11 cellular contexts compared by ENCODE assay signal in genomic region chr9:124834586-124834985, GRCh38. TPM values are rescaled to one million over a fixed set of nuclear protein-coding genes. Genes with fewer than 3 reads are reported as not detected.
DNase-seq lines count a peak whose midpoint lies in the region; ATAC-seq and TF ChIP-seq lines count a peak whose summit lies in the region.
"Had no signal": no experiment of that assay in that cellular context is flagged by ENCODE, and none has a peak within 500 bp of the region (broad histone marks: within the 10 kb centered on the region; RNA-seq: fewer than 3 reads in every experiment).

No MANE protein-coding gene starts in this region.

- DNase-seq in DMS 273 (lab: John Stamatoyannopoulos, UW; ENCODE audit: unreplicated experiment) (peak; percentile 58), DMS 273 treated with DMSO at 0.1 percent for 48 hours (lab: John Stamatoyannopoulos, UW) (no peak), SJCRH30 (peak; percentile 53 to 55), heart right ventricle (no peak), stomach (no peak), SKM-1 (lab: John Stamatoyannopoulos, UW; ENCODE audit: unreplicated experiment) (no peak), HUDEP-2 (lab: John Stamatoyannopoulos, UW; ENCODE audit: unreplicated experiment in 76 of 76) (no peak)
- DNase-seq: activated CD4-positive, alpha-beta T cell treated with anti-CD3 and anti-CD28 coated beads, Interleukin-2, amount 10 ng/mL, durations not matched to agents 7 days and 5 days; cerebellar nuclear complex had no signal

- H3K4me3 ChIP-seq in SJCRH30 (0 out of 2 replicates have a peak overlapping the region, but pooled peaks have one; percentile 13), heart right ventricle (no peak overlapping the region), stomach (no peak overlapping the region)

- H3K36me3 ChIP-seq in SJCRH30 (no peaks in the 10 kb centered on the region), heart right ventricle (no peaks in the 10 kb centered on the region), stomach (no peaks in the 10 kb centered on the region)

- 34 to 51% methylated on average over 7 of the region's 7 CpGs for WGBS in heart right ventricle, 2 donors
- 58 to 67% (median 58%) methylated on average over 5 to 7 of the region's 7 CpGs for WGBS in stomach, 5 donors

- H3K27ac ChIP-seq in SJCRH30 (peak overlapping the region; percentile 27), heart right ventricle (peak overlapping the region; percentile 60 to 96 (median 88)), stomach (peak overlapping the region in 4 of 5 donors; percentile 11 to 43 (median 28))
- H3K27ac ChIP-seq: 22Rv1 had no signal

- TF ChIP-seq POLR2A in stomach (IDR thresholded peaks at IDR 0.05): no peak

- H3K4me1 ChIP-seq in SJCRH30: peaks cover 38% of the 10 kb centered on the region
- peaks cover 25 to 61% (median 50%) of the 10 kb centered on the region in 9 donors for H3K4me1 ChIP-seq in heart right ventricle
- peaks cover 12 to 33% (median 24%) of the 10 kb centered on the region in 4 donors for H3K4me1 ChIP-seq in stomach

- no peaks in the 10 kb centered on the region for H3K27me3 ChIP-seq in SJCRH30
- peaks cover 0 to 6% (median 0%) of the 10 kb centered on the region in 7 donors for H3K27me3 ChIP-seq in heart right ventricle
- peaks cover 0 to 9% (median 0%) of the 10 kb centered on the region in 3 donors for H3K27me3 ChIP-seq in stomach

- H3K9me3 ChIP-seq in SJCRH30 (replicated peaks): no peaks in the 10 kb centered on the region
- no peaks in the 10 kb centered on the region for H3K9me3 ChIP-seq in heart right ventricle
- no peaks in the 10 kb centered on the region for H3K9me3 ChIP-seq in stomach

- TF ChIP-seq CTCF in heart right ventricle (IDR thresholded peaks at IDR 0.05) (no peak), stomach (IDR thresholded peaks at IDR 0.05) (no peak)

- intact Hi-C loops in heart right ventricle (cut with DNase I): loop anchor here in 4 of 10 donors (5.0 kb wide), 2 partner anchors 37 to 42 kb away; no protein-coding TSS in a partner anchor
- intact Hi-C loops in stomach (cut with DNase I; ENCODE audit: low total_unique reads): no loop called here

- TF ChIP-seq EP300 in stomach (IDR thresholded peaks at IDR 0.05): no peak

- ATAC-seq in heart right ventricle: peak in 7 of 8 donors; percentile 2 to 31 (median 12)
- ATAC-seq in GM21619 (IDR thresholded peaks at IDR 0.05; ENCODE audit: unreplicated experiment): no peak

RNA-seq across cellular contexts. Expression of gene WDR38, which starts 18.7 kb away (rescaled TPM):
- total RNA-seq in SJCRH30 (2014; rRNA removed; shearing (Covaris generic)): not detected in 2 replicates
- under 1 TPM in 1 of 10 donors, not detected in 9; 0.22 TPM for total RNA-seq in heart right ventricle
- polyA plus RNA-seq in heart right ventricle: under 1 TPM in 1 of 2 donors, not detected in 1; 0.04 TPM
- total RNA-seq in stomach: not detected
- polyA plus RNA-seq in stomach: not detected
- total RNA-seq: activated CD4-positive, alpha-beta T cell treated with anti-CD3 and anti-CD28 coated beads, Interleukin-2, amount 10 ng/mL, durations not matched to agents 7 days and 5 days had no signal

RNA-seq across cellular contexts. Expression of gene RPL35, which starts 27.2 kb away (rescaled TPM):
- 3,495 and 5,082 TPM in 2 replicates for total RNA-seq in SJCRH30 (2014; rRNA removed; shearing (Covaris generic))
- total RNA-seq in heart right ventricle: 100 to 1,000 TPM; 598 to 885 (median 678) TPM
- polyA plus RNA-seq in heart right ventricle: 1,000 to 10,000 TPM; 3,237 to 3,743 TPM
- total RNA-seq in stomach: 1,000 to 10,000 TPM in 4 of 5 donors, 100 to 1,000 TPM in 1; 941 to 2,249 (median 1,140) TPM
- 1,000 to 10,000 TPM; 5,221 to 6,131 (median 5,285) TPM for polyA plus RNA-seq in stomach

RNA-seq across cellular contexts. Expression of gene ARPC5L, which starts 27.3 kb away (rescaled TPM):
- 54.0 and 58.5 TPM in 2 replicates for total RNA-seq in SJCRH30 (2014; rRNA removed; shearing (Covaris generic))
- total RNA-seq in heart right ventricle (10 to 100 TPM; 30.6 to 69.4 (median 39.9) TPM), stomach (10 to 100 TPM in 4 of 5 donors, not detected in 1; 20.4 to 71.0 (median 29.3) TPM)
- polyA plus RNA-seq in heart right ventricle (10 to 100 TPM; 26.6 to 74.9 TPM), stomach (10 to 100 TPM; 43.6 to 55.3 (median 49.6) TPM)

RNA-seq across cellular contexts. Expression of gene OLFML2A, which starts 57.7 kb away (rescaled TPM):
- 11.8 and 13.4 TPM in 2 replicates for total RNA-seq in SJCRH30 (2014; rRNA removed; shearing (Covaris generic))
- total RNA-seq in heart right ventricle: 10 to 100 TPM; 21.9 to 51.2 (median 32.5) TPM
- 1 to 10 TPM; 5.9 to 9.3 TPM for polyA plus RNA-seq in heart right ventricle
- 10 to 100 TPM in 1 of 5 donors, 1 to 10 TPM in 4; 1.7 to 91.2 (median 4.1) TPM for total RNA-seq in stomach
- 1 to 10 TPM in 1 of 3 donors, under 1 TPM in 2; 0.56 to 3.9 (median 0.61) TPM for polyA plus RNA-seq in stomach
- total RNA-seq: activated CD4-positive, alpha-beta T cell treated with anti-CD3 and anti-CD28 coated beads, Interleukin-2, amount 10 ng/mL, durations not matched to agents 7 days and 5 days had no signal

Comparison
In these comparisons a context has a peak if more than half of its experiments do, and no peak if none do; other contexts are left out.
1. DNase-seq: peak in DMS 273 (single experiment) and SJCRH30 (2 of 2); none in DMS 273 treated with DMSO at 0.1 percent for 48 hours (single experiment), heart right ventricle (0 of 2), stomach (single experiment), SKM-1 (single experiment) and HUDEP-2 (0 of 76).
2. H3K27ac ChIP-seq: peak in every context shown above with its lines; median percentile 88 in heart right ventricle; 28 in stomach; 27 in SJCRH30.